ENCODE assay signal across 13 cellular contexts in genomic region chr7:27840314-27840713, GRCh38.
DNase-seq lines count a peak whose midpoint lies in the region; ATAC-seq and TF ChIP-seq lines count a peak whose summit lies in the region.
"Had no signal": no experiment of that assay in that cellular context is flagged by ENCODE, and none has a peak within 500 bp of the region (broad histone marks: within the 10 kb centered on the region; RNA-seq: fewer than 3 reads in every experiment).

No MANE protein-coding gene starts in this region.

- no peak overlapping the region for H3K27ac ChIP-seq in RWPE1
- H3K27ac ChIP-seq: PC-9, upper lobe of left lung, VCaP had no signal

- TF ChIP-seq CTCF in RWPE1 (conservative IDR thresholded peaks at IDR 0.05; ENCODE audit: low read depth), result no peak

- peaks cover 14 to 25% (median 19%) of the 10 kb centered on the region in 3 donors for H3K4me1 Mint-ChIP-seq in T-cell

- H3K27ac Mint-ChIP-seq in T-cell, result peak overlapping the region; percentile 58 to 66

- ATAC-seq in T-cell (replicated peaks in 1 of 4), result peak; percentile 56 to 92 (median 72)
- ATAC-seq in esophagus mucosa, result peak; percentile 7
- ATAC-seq in GM18511 (IDR thresholded peaks at IDR 0.05; ENCODE audit: unreplicated experiment), result no peak

- DNase-seq in T-cell, result peak in 33 of 34 experiments; percentile 5 to 68 (median 32)
- DNase-seq in activated T-cell treated with anti-CD3 and anti-CD28 coated beads for 48 hours (ENCODE audit: low read depth), result peak; percentile 6
- DNase-seq in stimulated activated CD8-positive, alpha-beta memory T cell treated with anti-CD3 and anti-CD28 coated beads, Interleukin-4, amount 100 ng/mL, for 48 hours, result peak; percentile 42
- no peak for DNase-seq in RWPE1 (ENCODE audit: low spot score)
- DNase-seq in Kasumi-1 (lab: John Stamatoyannopoulos, UW), result no peak
- DNase-seq: COR-L47, foreskin melanocyte, NCI-H510A treated with DMSO at 0.1 percent for 48 hours, PC-9 had no signal

- CTCF ChIA-PET in T-cell (lab: Charles Lee), result interaction anchor here in 1 of 2 donors (0.6 kb wide), 1 partner anchor 25 kb away, joined by 3 read pairs; no protein-coding TSS in a partner anchor
- CTCF ChIA-PET in RWPE1 (lab: Yijun Ruan, JAX), result no interaction called here

- no peaks in the 10 kb centered on the region for H3K9me3 Mint-ChIP-seq in T-cell

- peaks cover 17% of the 10 kb centered on the region for H3K36me3 Mint-ChIP-seq in T-cell

- H3K4me3 Mint-ChIP-seq in T-cell, result no peak overlapping the region

- POLR2A ChIA-PET in T-cell (lab: Charles Lee), result no interaction called here
- POLR2A ChIA-PET in RWPE1 (lab: Yijun Ruan, JAX; ENCODE audit: low non-redundant PET), result no interaction called here

- no peaks in the 10 kb centered on the region for H3K27me3 Mint-ChIP-seq in T-cell

Comparison
In these comparisons a context has a peak if more than half of its experiments do, and no peak if none do; other contexts are left out.
1. DNase-seq: peak in T-cell (33 of 34), activated T-cell treated with anti-CD3 and anti-CD28 coated beads for 48 hours (single experiment) and stimulated activated CD8-positive, alpha-beta memory T cell treated with anti-CD3 and anti-CD28 coated beads, Interleukin-4, amount 100 ng/mL, for 48 hours (single experiment); none in RWPE1 (single experiment) and Kasumi-1 (0 of 2).